8 cellular contexts compared by ENCODE assay signal in genomic region chr1:179081696-179082307, GRCh38.
DNase-seq lines count a peak whose midpoint lies in the region; ATAC-seq and TF ChIP-seq lines count a peak whose summit lies in the region.

A gene with protein sequence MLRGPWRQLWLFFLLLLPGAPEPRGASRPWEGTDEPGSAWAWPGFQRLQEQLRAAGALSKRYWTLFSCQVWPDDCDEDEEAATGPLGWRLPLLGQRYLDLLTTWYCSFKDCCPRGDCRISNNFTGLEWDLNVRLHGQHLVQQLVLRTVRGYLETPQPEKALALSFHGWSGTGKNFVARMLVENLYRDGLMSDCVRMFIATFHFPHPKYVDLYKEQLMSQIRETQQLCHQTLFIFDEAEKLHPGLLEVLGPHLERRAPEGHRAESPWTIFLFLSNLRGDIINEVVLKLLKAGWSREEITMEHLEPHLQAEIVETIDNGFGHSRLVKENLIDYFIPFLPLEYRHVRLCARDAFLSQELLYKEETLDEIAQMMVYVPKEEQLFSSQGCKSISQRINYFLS (plus strand): TSS chr1:179082070. CDS start chr1:179082129, 59 bp downstream.

- H3K79me2 ChIP-seq in ACC112 (ENCODE audit: control insufficient read depth, insufficient read depth, low read length, unreplicated experiment) = peaks cover 24% of the 10 kb centered on the region

- H3K4me3 ChIP-seq in ACC112 (ENCODE audit: low read depth, low read length) (peak within 1 kb of the TSS; percentile 88), WI38 (ENCODE audit: low read depth, low read length) (peak within 1 kb of the TSS; percentile 83), cardiac fibroblast (replicated peaks in 1 of 2; ENCODE audit: low read depth in 2 of 2, low read length in 2 of 2) (peak within 1 kb of the TSS; percentile 87 to 91)

- no peaks in the 10 kb centered on the region for H3K36me3 ChIP-seq in ACC112 (ENCODE audit: insufficient read depth, low read length)

- no peaks in the 10 kb centered on the region for H3K27me3 ChIP-seq in ACC112 (ENCODE audit: insufficient read depth, low read length)

- H2AFZ ChIP-seq in ACC112 (ENCODE audit: low read length, unreplicated experiment) = peak within 1 kb of the TSS; percentile 86

- ATAC-seq in GM18867 (IDR thresholded peaks at IDR 0.05; ENCODE audit: unreplicated experiment) = peak; percentile 88
- peak; percentile 83 for ATAC-seq in HG03097 (IDR thresholded peaks at IDR 0.05; ENCODE audit: low FRiP score, unreplicated experiment)

- DNase-seq in NCI-H2171 treated with DMSO at 0.1 percent for 48 hours (lab: John Stamatoyannopoulos, UW) (peak; percentile 80), cardiac fibroblast (ENCODE audit: low read depth in 2 of 2) (peak; percentile 83 to 92), inferior parietal cortex (ENCODE audit: extremely low spot score) (peak; percentile 85), smooth muscle cell of the brain vasculature (ENCODE audit: low read depth, low spot score) (peak; percentile 47)

- peaks cover 24% of the 10 kb centered on the region for H3K4me1 ChIP-seq in ACC112 (ENCODE audit: control insufficient read depth, insufficient read depth, low read length, unreplicated experiment)

- peak within 1 kb of the TSS; percentile 55 for H3K27ac ChIP-seq in ACC112 (ENCODE audit: low read depth, low read length)

- TF ChIP-seq CTCF in WI38 (IDR thresholded peaks at IDR 0.05; ENCODE audit: low read depth, low read length) = no peak
- TF ChIP-seq CTCF in cardiac fibroblast (IDR thresholded peaks at IDR 0.05; ENCODE audit: low read depth, low read length) = no peak

Comparison
In these comparisons a context has a peak if more than half of its experiments do, and no peak if none do; other contexts are left out.
1. Peak in every context shown above with its lines: DNase-seq, ATAC-seq, H3K4me3 ChIP-seq and H3K27ac ChIP-seq.